In genomic region chr22:27303718-27304117, GRCh38 we compare ENCODE assay signal across 28 cellular contexts.
"Had no signal": no experiment of that assay in that cellular context is flagged by ENCODE, and none has a peak within 500 bp of the region (broad histone marks: within the 10 kb centered on the region; RNA-seq: fewer than 3 reads in every experiment).

No MANE protein-coding gene starts in this region.

- H3K36me3 Mint-ChIP-seq: activated CD4-positive, alpha-beta memory T cell treated with anti-CD3 and anti-CD28 coated beads for 36 hours; activated CD8-positive, alpha-beta memory T cell treated with anti-CD3 and anti-CD28 coated beads, Interleukin-2, amount 10 ng/mL, durations not matched to agents 7 days and 5 days; activated naive CD4-positive, alpha-beta T cell treated with anti-CD3 and anti-CD28 coated beads, Interleukin-2, amount 10 ng/mL, durations not matched to agents 7 days and 5 days; activated naive CD8-positive, alpha-beta T cell had no signal

- H3K9me3 ChIP-seq: gastrocnemius medialis had no signal

- H3K27ac ChIP-seq: esophagus muscularis mucosa, foreskin keratinocyte, gastrocnemius medialis had no signal

- H3K4me3 ChIP-seq: esophagus muscularis mucosa, gastrocnemius medialis had no signal

- H3K4me1 ChIP-seq: foreskin keratinocyte, gastrocnemius medialis had no signal

- H3K4me1 Mint-ChIP-seq: activated CD4-positive, alpha-beta T cell treated with anti-CD3 and anti-CD28 coated beads for 36 hours; activated CD4-positive, alpha-beta T cell treated with anti-CD3 and anti-CD28 coated beads, Interleukin-2, amount 10 ng/mL, durations not matched to agents 24 days and 14 days had no signal

- DNase-seq: activated CD4-positive, alpha-beta memory T cell treated with anti-CD3 and anti-CD28 coated beads for 36 hours; activated CD4-positive, alpha-beta T cell treated with anti-CD3 and anti-CD28 coated beads for 36 hours; activated CD4-positive, alpha-beta T cell treated with anti-CD3 and anti-CD28 coated beads, Interleukin-2, amount 10 ng/mL, durations not matched to agents 24 days and 14 days; activated CD4-positive, CD25-positive, alpha-beta regulatory T cell; activated CD4-positive, CD25-positive, alpha-beta regulatory T cell treated with anti-CD3 and anti-CD28 coated beads, Interleukin-2, amount 50 U/mL, for 72 hours; activated CD8-positive, alpha-beta memory T cell treated with anti-CD3 and anti-CD28 coated beads, Interleukin-2, amount 10 ng/mL, durations not matched to agents 7 days and 5 days; activated CD8-positive, alpha-beta memory T cell treated with anti-CD3 and anti-CD28 coated beads, Interleukin-2, amount 50 U/mL, for 4 hours; activated CD8-positive, alpha-beta T cell treated with anti-CD3 and anti-CD28 coated beads, Interleukin-2, amount 10 ng/mL, durations not matched to agents 7 days and 5 days; activated gamma-delta T cell; activated naive CD4-positive, alpha-beta T cell; activated naive CD4-positive, alpha-beta T cell treated with anti-CD3 and anti-CD28 coated beads, Interleukin-2, amount 10 ng/mL, durations not matched to agents 7 days and 5 days; activated T-cell treated with anti-CD3 and anti-CD28 coated beads, Interleukin-2, amount 50 U/mL, for 1 hour; activated T-cell treated with anti-CD3 and anti-CD28 coated beads, Interleukin-2, amount 50 U/mL, for 48 hours; amniotic stem cell; anterior cingulate cortex; caudate nucleus; cortex of kidney; dermis blood vessel endothelial cell; effector CD4-positive, alpha-beta T cell; effector memory CD8-positive, alpha-beta T cell; erythroblast; foreskin keratinocyte; gastrocnemius medialis; T-helper 1 cell; T-helper 17 cell had no signal

- H3K27me3 Mint-ChIP-seq: activated CD4-positive, alpha-beta memory T cell treated with anti-CD3 and anti-CD28 coated beads for 36 hours had no signal

- H3K36me3 ChIP-seq: esophagus muscularis mucosa, gastrocnemius medialis had no signal

- H3K4me3 Mint-ChIP-seq: activated CD4-positive, alpha-beta memory T cell treated with anti-CD3 and anti-CD28 coated beads for 36 hours; activated CD4-positive, alpha-beta T cell treated with anti-CD3 and anti-CD28 coated beads for 36 hours; activated CD4-positive, alpha-beta T cell treated with anti-CD3 and anti-CD28 coated beads, Interleukin-2, amount 10 ng/mL, durations not matched to agents 24 days and 14 days; activated CD8-positive, alpha-beta memory T cell treated with anti-CD3 and anti-CD28 coated beads, Interleukin-2, amount 10 ng/mL, durations not matched to agents 7 days and 5 days; activated CD8-positive, alpha-beta T cell treated with anti-CD3 and anti-CD28 coated beads, Interleukin-2, amount 10 ng/mL, durations not matched to agents 7 days and 5 days; activated naive CD4-positive, alpha-beta T cell treated with anti-CD3 and anti-CD28 coated beads, Interleukin-2, amount 10 ng/mL, durations not matched to agents 7 days and 5 days; activated naive CD8-positive, alpha-beta T cell; effector memory CD8-positive, alpha-beta T cell; T-helper 17 cell; T-helper 2 cell treated with Interferon-gamma antibody and Interleukin-4, amounts not matched to agents 5 μg/mL and 100 μg/mL, for 36 hours had no signal

- ATAC-seq: activated CD4-positive, alpha-beta T cell treated with anti-CD3 and anti-CD28 coated beads for 36 hours; activated CD8-positive, alpha-beta memory T cell treated with anti-CD3 and anti-CD28 coated beads, Interleukin-2, amount 10 ng/mL, durations not matched to agents 7 days and 5 days; activated CD8-positive, alpha-beta T cell treated with anti-CD3 and anti-CD28 coated beads, Interleukin-2, amount 10 ng/mL, durations not matched to agents 7 days and 5 days; effector memory CD8-positive, alpha-beta T cell; foreskin keratinocyte; gastrocnemius medialis; T-helper 17 cell had no signal

- H3K27ac Mint-ChIP-seq: activated CD4-positive, alpha-beta memory T cell treated with anti-CD3 and anti-CD28 coated beads for 36 hours; activated CD4-positive, alpha-beta T cell treated with anti-CD3 and anti-CD28 coated beads for 36 hours; activated CD4-positive, alpha-beta T cell treated with anti-CD3 and anti-CD28 coated beads, Interleukin-2, amount 10 ng/mL, durations not matched to agents 24 days and 14 days; activated CD8-positive, alpha-beta memory T cell treated with anti-CD3 and anti-CD28 coated beads, Interleukin-2, amount 10 ng/mL, durations not matched to agents 7 days and 5 days; activated CD8-positive, alpha-beta T cell treated with anti-CD3 and anti-CD28 coated beads, Interleukin-2, amount 10 ng/mL, durations not matched to agents 7 days and 5 days; activated naive CD4-positive, alpha-beta T cell treated with anti-CD3 and anti-CD28 coated beads, Interleukin-2, amount 10 ng/mL, durations not matched to agents 7 days and 5 days; activated naive CD8-positive, alpha-beta T cell; effector memory CD8-positive, alpha-beta T cell; T-helper 17 cell; T-helper 2 cell treated with Interferon-gamma antibody and Interleukin-4, amounts not matched to agents 5 μg/mL and 100 μg/mL, for 36 hours had no signal
